ENCODE assay signal across 8 cellular contexts in genomic region chr12:104219361-104219892, GRCh38. TPM values are rescaled to one million over a fixed set of nuclear protein-coding genes. Genes with fewer than 3 reads are reported as not detected.
DNase-seq lines count a peak whose midpoint lies in the region; ATAC-seq and TF ChIP-seq lines count a peak whose summit lies in the region.

No MANE protein-coding gene starts in this region.

- H3K9me3 ChIP-seq in CD4-positive, alpha-beta memory T cell (ENCODE audit: control insufficient read depth in 1 of 2, low read length in 2 of 2) = no peaks in the 10 kb centered on the region
- no peaks in the 10 kb centered on the region for H3K9me3 ChIP-seq in tibial artery
- peaks cover 0 to 5% of the 10 kb centered on the region in 2 donors for H3K9me3 ChIP-seq in neuronal stem cell (replicated peaks in 1 of 2; ENCODE audit: control insufficient read depth in 2 of 2, insufficient read depth in 1 of 2, low read depth in 1 of 2, low read length in 2 of 2)

- no peaks in the 10 kb centered on the region for H3K79me1 ChIP-seq in neuronal stem cell (ENCODE audit: low read depth, low read length)

- POLR2A ChIA-PET in CD4-positive, alpha-beta memory T cell (lab: Charles Lee; ENCODE audit: partially characterized antibody) = interaction anchor here (1.2 to 3.2 kb wide), 4 partner anchors 68 to 84 kb away, joined by 5 to 27 read pairs (median 10); partner anchors contain the start of genes EID3 and NFYB
- POLR2A ChIA-PET in activated naive CD8-positive, alpha-beta T cell treated with anti-CD3 and anti-CD28 coated beads, Interleukin-2, amount 10 ng/mL, durations not matched to agents 7 days and 5 days (lab: Charles Lee) = interaction anchor here (1.0 to 4.0 kb wide), 2 partner anchors 69 to 84 kb away, joined by 4 to 27 read pairs; partner anchors contain the start of gene EID3

- no peak overlapping the region for H3K27ac ChIP-seq in CD4-positive, alpha-beta memory T cell (ENCODE audit: low read depth, low read length)
- peak overlapping the region; percentile 81 to 97 for H3K27ac ChIP-seq in tibial artery
- H3K27ac ChIP-seq in neuronal stem cell (replicated peaks; ENCODE audit: low read length) = no peak overlapping the region

- no peak overlapping the region for H3K23ac ChIP-seq in neuronal stem cell (ENCODE audit: low read depth, low read length, poor library complexity)

- no peaks in the 10 kb centered on the region for H3K27me3 Mint-ChIP-seq in CD4-positive, alpha-beta memory T cell
- peaks cover 12% of the 10 kb centered on the region for H3K27me3 Mint-ChIP-seq in activated naive CD8-positive, alpha-beta T cell treated with anti-CD3 and anti-CD28 coated beads, Interleukin-2, amount 10 ng/mL, durations not matched to agents 7 days and 5 days

- peak overlapping the region; percentile 24 to 86 (median 70) for H3K27ac Mint-ChIP-seq in CD4-positive, alpha-beta memory T cell
- H3K27ac Mint-ChIP-seq in activated naive CD8-positive, alpha-beta T cell treated with anti-CD3 and anti-CD28 coated beads, Interleukin-2, amount 10 ng/mL, durations not matched to agents 7 days and 5 days = peak overlapping the region; percentile 40

- peaks cover 18 to 45% (median 28%) of the 10 kb centered on the region in 4 donors for H3K4me1 Mint-ChIP-seq in CD4-positive, alpha-beta memory T cell
- peaks cover 25% of the 10 kb centered on the region for H3K4me1 Mint-ChIP-seq in activated naive CD8-positive, alpha-beta T cell treated with anti-CD3 and anti-CD28 coated beads, Interleukin-2, amount 10 ng/mL, durations not matched to agents 7 days and 5 days

- H3K18ac ChIP-seq in neuronal stem cell (ENCODE audit: low read length) = no peak overlapping the region

- no peak overlapping the region for H3K4ac ChIP-seq in neuronal stem cell (ENCODE audit: low read length)

- no peak overlapping the region for H3K4me3 ChIP-seq in CD4-positive, alpha-beta memory T cell (ENCODE audit: low read length in 2 of 2)
- no peak overlapping the region for H3K4me3 ChIP-seq in tibial artery
- no peak overlapping the region for H3K4me3 ChIP-seq in neuronal stem cell (ENCODE audit: low read length in 2 of 2)

- no peak overlapping the region for H2AFZ ChIP-seq in neuronal stem cell (ENCODE audit: low read length)

- peaks cover 0 to 2% (median 0%) of the 10 kb centered on the region in 8 donors for H3K9me3 Mint-ChIP-seq in CD4-positive, alpha-beta memory T cell
- no peaks in the 10 kb centered on the region for H3K9me3 Mint-ChIP-seq in activated naive CD8-positive, alpha-beta T cell treated with anti-CD3 and anti-CD28 coated beads, Interleukin-2, amount 10 ng/mL, durations not matched to agents 7 days and 5 days

- no peak for TF ChIP-seq CTCF in tibial artery (IDR thresholded peaks at IDR 0.05)

- H3K4me2 ChIP-seq in neuronal stem cell (ENCODE audit: insufficient read depth, low read length, poor library complexity, severe bottlenecking) = no peak overlapping the region

- no peak overlapping the region for H2BK5ac ChIP-seq in neuronal stem cell (ENCODE audit: low read length)

- no peak overlapping the region for H2AK5ac ChIP-seq in neuronal stem cell (ENCODE audit: low read depth, low read length)

- no peak overlapping the region for H4K8ac ChIP-seq in neuronal stem cell (ENCODE audit: low read depth, low read length)

- no peaks in the 10 kb centered on the region for H3K36me3 Mint-ChIP-seq in CD4-positive, alpha-beta memory T cell
- peaks cover 3% of the 10 kb centered on the region for H3K36me3 Mint-ChIP-seq in activated naive CD8-positive, alpha-beta T cell treated with anti-CD3 and anti-CD28 coated beads, Interleukin-2, amount 10 ng/mL, durations not matched to agents 7 days and 5 days

- no CpG with 5 or more reads among the region's 4 CpGs for WGBS in neuronal stem cell (ENCODE audit: extremely low coverage in 2 of 2, insufficient read length in 2 of 2, insufficient replicate concordance in 1 of 2), 2 donors

- no peak overlapping the region for H2BK15ac ChIP-seq in neuronal stem cell (ENCODE audit: low read length)

- no peak overlapping the region for H2BK120ac ChIP-seq in neuronal stem cell (ENCODE audit: low read depth, low read length)

- no peak overlapping the region for H2BK12ac ChIP-seq in neuronal stem cell (ENCODE audit: low read length)

- H3K36me3 ChIP-seq in CD4-positive, alpha-beta memory T cell (ENCODE audit: insufficient read depth, low read length) = no peaks in the 10 kb centered on the region
- H3K36me3 ChIP-seq in tibial artery (no peaks in the 10 kb centered on the region), neuronal stem cell (replicated peaks in 1 of 2; ENCODE audit: control insufficient read depth in 2 of 2, insufficient read depth in 2 of 2, low read length in 2 of 2) (no peaks in the 10 kb centered on the region)

- no peak overlapping the region for H4K91ac ChIP-seq in neuronal stem cell (ENCODE audit: low read depth, low read length, poor library complexity)

- ATAC-seq in activated naive CD8-positive, alpha-beta T cell treated with anti-CD3 and anti-CD28 coated beads, Interleukin-2, amount 10 ng/mL, durations not matched to agents 7 days and 5 days (ENCODE audit: low read depth) = no peak

- peaks cover 29% of the 10 kb centered on the region for H3K4me1 ChIP-seq in CD4-positive, alpha-beta memory T cell (ENCODE audit: insufficient read depth, low read length)
- H3K4me1 ChIP-seq in tibial artery (peaks cover 0 to 51% (median 17%) of the 10 kb centered on the region in 4 donors), neuronal stem cell (ENCODE audit: control insufficient read depth in 2 of 2, insufficient read depth in 1 of 2, low read depth in 1 of 2, low read length in 2 of 2) (no peaks in the 10 kb centered on the region)

- CTCF ChIA-PET in CD4-positive, alpha-beta memory T cell (lab: Charles Lee; ENCODE audit: partially characterized antibody) = interaction anchor here (0.6 to 8.3 kb wide), 8 partner anchors 17 to 139 kb away, joined by 3 to 74 read pairs (median 4); partner anchors contain the start of gene EID3

- intact Hi-C loops in CD4-positive, alpha-beta memory T cell (cut with micrococcal nuclease) = loop anchor here (5.0 kb wide), 1 partner anchor 658 kb away; no protein-coding TSS in a partner anchor
- intact Hi-C loops in tibial artery (cut with DNase I; ENCODE audit: low total_unique reads) (loop anchor here (5.0 kb wide), 2 partner anchors 68 to 138 kb away; no protein-coding TSS in a partner anchor), head of caudate nucleus (cut with DNase I) (loop anchor here (10.0 kb wide), 1 partner anchor 65 kb away; no protein-coding TSS in a partner anchor)

- no peak overlapping the region for H3K9ac ChIP-seq in neuronal stem cell (ENCODE audit: low read depth, low read length, poor library complexity)

- no peak for DNase-seq in CD4-positive, alpha-beta memory T cell
- peak; percentile 97 for DNase-seq in M059J (ENCODE audit: low read depth)
- no peak for DNase-seq in activated naive CD8-positive, alpha-beta T cell treated with anti-CD3 and anti-CD28 coated beads, Interleukin-2, amount 10 ng/mL, durations not matched to agents 7 days and 5 days
- DNase-seq in inferior parietal cortex (ENCODE audit: extremely low spot score) = peak; percentile 24
- no peak for DNase-seq in tibial artery
- DNase-seq in GOT3 (lab: John Stamatoyannopoulos, UW) = no peak
- DNase-seq in head of caudate nucleus = no peak
- DNase-seq in neuronal stem cell (ENCODE audit: low spot score) = no peak

- peak overlapping the region in 3 of 8 donors; percentile 20 to 55 (median 53) for H3K4me3 Mint-ChIP-seq in CD4-positive, alpha-beta memory T cell
- peak overlapping the region; percentile 38 for H3K4me3 Mint-ChIP-seq in activated naive CD8-positive, alpha-beta T cell treated with anti-CD3 and anti-CD28 coated beads, Interleukin-2, amount 10 ng/mL, durations not matched to agents 7 days and 5 days

- H3K27me3 ChIP-seq in CD4-positive, alpha-beta memory T cell (ENCODE audit: insufficient read depth, low read length) = no peaks in the 10 kb centered on the region
- H3K27me3 ChIP-seq in tibial artery (no peaks in the 10 kb centered on the region), neuronal stem cell (ENCODE audit: control insufficient read depth in 3 of 3, insufficient read depth in 3 of 3, low read depth in 1 of 3, low read length in 3 of 3) (peaks cover 0 to 37% (median 9%) of the 10 kb centered on the region in 3 experiments)

- H3K14ac ChIP-seq in neuronal stem cell (ENCODE audit: low read length) = no peak overlapping the region

RNA-seq across cellular contexts. Expression of gene TXNRD1, which starts 3.8 kb away (rescaled TPM):
- 10 to 100 TPM; 57.6 to 64.5 TPM for total RNA-seq in CD4-positive, alpha-beta memory T cell
- 10 to 100 TPM; 32.2 to 35.8 TPM for polyA plus RNA-seq in CD4-positive, alpha-beta memory T cell
- total RNA-seq in M059J (2014; rRNA removed; shearing (Covaris generic)) = 301 and 461 TPM in 2 replicates
- 10 to 100 TPM; 89.0 to 89.5 TPM for total RNA-seq in activated naive CD8-positive, alpha-beta T cell treated with anti-CD3 and anti-CD28 coated beads, Interleukin-2, amount 10 ng/mL, durations not matched to agents 7 days and 5 days
- polyA plus RNA-seq in neuronal stem cell (2013, experiment 1 of 2) = 94.4 TPM
- 94.9 TPM for polyA plus RNA-seq in neuronal stem cell (2013, experiment 2 of 2)

Comparison
In these comparisons a context has a peak if more than half of its experiments do, and no peak if none do; other contexts are left out.
1. DNase-seq: peak in M059J (single experiment) and inferior parietal cortex (single experiment); none in CD4-positive, alpha-beta memory T cell (0 of 5), activated naive CD8-positive, alpha-beta T cell treated with anti-CD3 and anti-CD28 coated beads, Interleukin-2, amount 10 ng/mL, durations not matched to agents 7 days and 5 days (single experiment), tibial artery (0 of 2), GOT3 (single experiment), head of caudate nucleus (0 of 42) and neuronal stem cell (single experiment).
2. H3K27ac ChIP-seq: peak in tibial artery (2 of 2); none in CD4-positive, alpha-beta memory T cell (single experiment) and neuronal stem cell (single experiment).